In the genomic region with DNA sequence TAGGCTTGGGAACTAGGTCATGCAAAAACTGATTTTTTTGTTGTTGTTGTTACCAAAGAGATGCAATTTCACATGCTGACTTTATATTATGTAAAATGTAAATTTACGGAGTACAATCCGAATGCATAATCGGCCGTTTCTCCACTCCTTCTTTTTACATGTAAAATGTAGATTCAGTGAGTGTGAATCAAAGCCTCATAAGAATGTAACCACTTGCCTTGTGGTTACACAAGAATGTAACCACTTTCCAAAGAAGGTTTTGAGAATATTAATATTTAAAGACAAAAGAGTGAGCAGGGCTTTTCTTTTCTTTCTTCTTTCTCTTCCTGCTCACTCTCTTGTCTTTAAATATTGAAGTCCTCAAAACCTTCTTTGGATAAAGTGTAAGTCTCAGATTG, we compare ENCODE assay signal across 19 cellular contexts. TPM values are rescaled to one million over a fixed set of nuclear protein-coding genes. Genes with fewer than 3 reads are reported as not detected.
A peak's percentile ranks its signal among the peaks of the same experiment; 100 is the strongest.
DNase-seq lines count a peak whose midpoint lies in the region; ATAC-seq and TF ChIP-seq lines count a peak whose summit lies in the region.
"Had no signal": no experiment of that assay in that cellular context is flagged by ENCODE, and none has a peak within 500 bp of the region (broad histone marks: within the 10 kb centered on the region; RNA-seq: fewer than 3 reads in every experiment).

No MANE protein-coding gene starts in this region.

- intact Hi-C loops in Right ventricle myocardium inferior (cut with DNase I), result no loop called here

- no peak for ATAC-seq in Right ventricle myocardium inferior
- ATAC-seq: heart right ventricle had no signal

- H3K36me3 Mint-ChIP-seq in activated naive CD4-positive, alpha-beta T cell treated with anti-CD3 and anti-CD28 coated beads, Interleukin-2, amount 50 U/mL, for 24 hours, result peaks cover 2% of the 10 kb centered on the region
- peaks cover 20% of the 10 kb centered on the region for H3K36me3 Mint-ChIP-seq in activated naive CD4-positive, alpha-beta T cell treated with anti-CD3 and anti-CD28 coated beads, Interleukin-2, amount 10 ng/mL, durations not matched to agents 7 days and 5 days

- H3K4me3 ChIP-seq in fibroblast of mammary gland (ENCODE audit: control insufficient read depth, low read depth, low read length), result no peak overlapping the region
- H3K4me3 ChIP-seq: heart right ventricle, sigmoid colon, transverse colon had no signal

- peak overlapping the region; percentile 93 for H3K27ac Mint-ChIP-seq in activated naive CD4-positive, alpha-beta T cell treated with anti-CD3 and anti-CD28 coated beads, Interleukin-2, amount 50 U/mL, for 24 hours
- H3K27ac Mint-ChIP-seq in activated naive CD4-positive, alpha-beta T cell treated with anti-CD3 and anti-CD28 coated beads, Interleukin-2, amount 10 ng/mL, durations not matched to agents 7 days and 5 days, result no peak overlapping the region

- peaks cover 62% of the 10 kb centered on the region for H3K4me1 Mint-ChIP-seq in activated naive CD4-positive, alpha-beta T cell treated with anti-CD3 and anti-CD28 coated beads, Interleukin-2, amount 50 U/mL, for 24 hours
- H3K4me1 Mint-ChIP-seq in activated naive CD4-positive, alpha-beta T cell treated with anti-CD3 and anti-CD28 coated beads, Interleukin-2, amount 10 ng/mL, durations not matched to agents 7 days and 5 days, result peaks cover 51% of the 10 kb centered on the region

- no peak for TF ChIP-seq CTCF in fibroblast of mammary gland (conservative IDR thresholded peaks at IDR 0.05; ENCODE audit: control insufficient read depth, insufficient read depth, low read depth, low read length)

- peaks cover 11% of the 10 kb centered on the region for H3K9me3 Mint-ChIP-seq in activated naive CD4-positive, alpha-beta T cell treated with anti-CD3 and anti-CD28 coated beads, Interleukin-2, amount 50 U/mL, for 24 hours
- peaks cover 12% of the 10 kb centered on the region for H3K9me3 Mint-ChIP-seq in activated naive CD4-positive, alpha-beta T cell treated with anti-CD3 and anti-CD28 coated beads, Interleukin-2, amount 10 ng/mL, durations not matched to agents 7 days and 5 days

- CTCF ChIA-PET in activated naive CD4-positive, alpha-beta T cell treated with anti-CD3 and anti-CD28 coated beads, Interleukin-2, amount 10 ng/mL, durations not matched to agents 7 days and 5 days (lab: Charles Lee), result no interaction called here

- no peaks in the 10 kb centered on the region for H3K27me3 Mint-ChIP-seq in activated naive CD4-positive, alpha-beta T cell treated with anti-CD3 and anti-CD28 coated beads, Interleukin-2, amount 50 U/mL, for 24 hours
- H3K27me3 Mint-ChIP-seq in activated naive CD4-positive, alpha-beta T cell treated with anti-CD3 and anti-CD28 coated beads, Interleukin-2, amount 10 ng/mL, durations not matched to agents 7 days and 5 days, result no peaks in the 10 kb centered on the region

- peak overlapping the region; percentile 78 for H3K4me3 Mint-ChIP-seq in activated naive CD4-positive, alpha-beta T cell treated with anti-CD3 and anti-CD28 coated beads, Interleukin-2, amount 50 U/mL, for 24 hours
- no peak overlapping the region for H3K4me3 Mint-ChIP-seq in activated naive CD4-positive, alpha-beta T cell treated with anti-CD3 and anti-CD28 coated beads, Interleukin-2, amount 10 ng/mL, durations not matched to agents 7 days and 5 days

- no peak for DNase-seq in activated naive CD4-positive, alpha-beta T cell treated with anti-CD3 and anti-CD28 coated beads, Interleukin-2, amount 10 ng/mL, durations not matched to agents 7 days and 5 days
- peak; percentile 30 for DNase-seq in NCI-H226
- DNase-seq in fibroblast of mammary gland (ENCODE audit: low read depth), result peak; percentile 15
- DNase-seq in HUDEP-2 (lab: John Stamatoyannopoulos, UW; ENCODE audit: unreplicated experiment in 76 of 76), result no peak
- no peak for DNase-seq in midbrain (lab: John Stamatoyannopoulos, UW)
- DNase-seq in Right ventricle myocardium inferior (ENCODE audit: missing footprints), result no peak
- no peak for DNase-seq in activated effector memory CD4-positive, alpha-beta T cell treated with Interleukin-2 at 50 U/mL for 16 hours
- DNase-seq: heart right ventricle; NCI-H1436 treated with DMSO at 0.1 percent for 48 hours; NCI-H2227 treated with DMSO at 0.1 percent for 48 hours; SIG-M5; sigmoid colon; stimulated activated CD4-positive, alpha-beta T cell treated with anti-CD3 and anti-CD28 coated beads, Interleukin-4, amount 100 ng/mL, for 4 hours; transverse colon had no signal

RNA-seq across cellular contexts. Expression of a gene that starts 26.6 kb away (rescaled TPM):
- total RNA-seq in Right ventricle myocardium inferior, result 0.32 TPM
- total RNA-seq: A673, H1 had no signal

RNA-seq across cellular contexts. Expression of a gene that starts 39.9 kb away (rescaled TPM):
- 0.24 TPM for total RNA-seq in Right ventricle myocardium inferior
- total RNA-seq: A673, Daoy, H1, transverse colon had no signal

RNA-seq across cellular contexts. Expression of a gene that starts 54.4 kb away (rescaled TPM):
- total RNA-seq in Right ventricle myocardium inferior, result 0.76 TPM
- total RNA-seq: A673, Daoy, H1, kidney epithelial cell, sigmoid colon had no signal

Comparison
In these comparisons a context has a peak if more than half of its experiments do, and no peak if none do; other contexts are left out.
1. DNase-seq: peak in NCI-H226 (single experiment) and fibroblast of mammary gland (single experiment); none in activated naive CD4-positive, alpha-beta T cell treated with anti-CD3 and anti-CD28 coated beads, Interleukin-2, amount 10 ng/mL, durations not matched to agents 7 days and 5 days (single experiment), HUDEP-2 (0 of 76), midbrain (single experiment), Right ventricle myocardium inferior (single experiment) and activated effector memory CD4-positive, alpha-beta T cell treated with Interleukin-2 at 50 U/mL for 16 hours (single experiment).